ENCODE assay signal across 8 cellular contexts in the genomic region with DNA sequence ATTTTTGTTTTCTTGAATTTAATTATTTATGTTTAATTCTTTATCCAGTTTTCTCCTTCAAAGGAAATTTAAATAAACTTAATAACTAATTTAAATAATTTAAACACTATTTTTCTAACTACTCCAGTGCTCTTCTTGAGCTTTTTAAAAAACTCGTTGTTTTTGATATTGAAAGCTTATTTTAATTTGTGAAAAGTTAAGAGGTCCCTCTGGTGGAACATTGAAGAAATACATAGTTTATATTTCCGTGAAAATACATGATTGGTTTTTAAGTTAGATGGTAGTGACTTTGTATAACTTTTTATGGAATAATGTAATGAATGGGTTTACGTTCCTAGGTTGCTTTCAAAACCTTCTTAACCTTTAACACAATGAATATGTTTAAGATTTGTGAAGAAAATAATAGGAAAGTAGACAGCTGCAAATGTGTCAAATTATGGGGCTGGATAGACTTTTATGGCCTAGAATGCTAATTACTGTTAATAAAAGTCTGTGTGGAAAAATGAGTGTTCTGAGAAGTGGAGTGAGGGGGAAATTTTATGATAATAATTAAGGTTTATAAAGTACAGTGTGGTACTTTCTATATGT. TPM values are rescaled to one million over a fixed set of nuclear protein-coding genes. Genes with fewer than 3 reads are reported as not detected.
A peak's percentile ranks its signal among the peaks of the same experiment; 100 is the strongest.
DNase-seq lines count a peak whose midpoint lies in the region; ATAC-seq and TF ChIP-seq lines count a peak whose summit lies in the region.

No MANE protein-coding gene starts in this region.

- peak; percentile 44 for TF ChIP-seq CTCF in OCI-LY1 (IDR thresholded peaks at IDR 0.05; ENCODE audit: low read length)
- peak; percentile 49 for TF ChIP-seq CTCF in smooth muscle cell (IDR thresholded peaks at IDR 0.05; ENCODE audit: borderline replicate concordance, insufficient read depth, poor library complexity, severe bottlenecking)
- TF ChIP-seq CTCF in omental fat pad (IDR thresholded peaks at IDR 0.05), result no peak

- TF ChIP-seq POLR2A in erythroblast (IDR thresholded peaks at IDR 0.05; ENCODE audit: low read length), result no peak

- H3K9me3 ChIP-seq in OCI-LY1 (ENCODE audit: low read length) (0 out of 2 replicates have a peak, but pooled peaks cover 5% of the 10 kb centered on the region), smooth muscle cell (replicated peaks; ENCODE audit: low read depth) (no peaks in the 10 kb centered on the region)

- no peaks in the 10 kb centered on the region for H3F3A ChIP-seq in OCI-LY1 (ENCODE audit: insufficient read depth, low read length)
- no peaks in the 10 kb centered on the region for H3F3A ChIP-seq in smooth muscle cell (ENCODE audit: low read depth)

- no peak overlapping the region for H3K4me2 ChIP-seq in OCI-LY1 (ENCODE audit: low read length)
- H3K4me2 ChIP-seq in smooth muscle cell, result no peak overlapping the region

- H3K36me3 ChIP-seq in OCI-LY1 (ENCODE audit: insufficient read depth, low read length) (peaks cover 24% of the 10 kb centered on the region), smooth muscle cell (ENCODE audit: low read depth) (peaks cover 9% of the 10 kb centered on the region)

- no peak for ATAC-seq in omental fat pad (ENCODE audit: low FRiP score)

- H3K79me2 ChIP-seq in OCI-LY1 (ENCODE audit: insufficient read depth, low read length) (0 out of 2 replicates have a peak, but pooled peaks cover 8% of the 10 kb centered on the region), smooth muscle cell (ENCODE audit: low read depth) (peaks cover 61% of the 10 kb centered on the region)

- no peaks in the 10 kb centered on the region for H3K27me3 ChIP-seq in OCI-LY1 (ENCODE audit: insufficient read depth, low read length)
- H3K27me3 ChIP-seq in smooth muscle cell (ENCODE audit: low read depth), result no peaks in the 10 kb centered on the region

- H3K4me3 ChIP-seq in OCI-LY1 (ENCODE audit: low read depth, low read length, poor library complexity, severe bottlenecking) (no peak overlapping the region), smooth muscle cell (no peak overlapping the region)

- 74% methylated on average over 3 of the region's 3 CpGs for WGBS in smooth muscle cell (ENCODE audit: low lambda C conversion rate)

- H4K20me1 ChIP-seq in OCI-LY1 (ENCODE audit: insufficient read depth, low read length) (no peaks in the 10 kb centered on the region), smooth muscle cell (ENCODE audit: low read depth) (peaks cover 28% of the 10 kb centered on the region)

- no peaks in the 10 kb centered on the region for H3K4me1 ChIP-seq in OCI-LY1 (ENCODE audit: insufficient read depth, low read length, severe bottlenecking)
- no peaks in the 10 kb centered on the region for H3K4me1 ChIP-seq in smooth muscle cell (ENCODE audit: low read depth)

- H3K9ac ChIP-seq in OCI-LY1 (ENCODE audit: low read length), result no peak overlapping the region
- no peak overlapping the region for H3K9ac ChIP-seq in smooth muscle cell (ENCODE audit: low read depth)

- DNase-seq in NOMO-1 treated with DMSO at 0.1 percent for 48 hours (lab: John Stamatoyannopoulos, UW; ENCODE audit: unreplicated experiment) (peak; percentile 40), NOMO-1 treated with dmso at 0.1 percent for 144 hours (lab: John Stamatoyannopoulos, UW; ENCODE audit: unreplicated experiment) (no peak), erythroblast (lab: John Stamatoyannopoulos, UW) (peak; percentile 38 to 52), smooth muscle cell (lab: John Stamatoyannopoulos, UW; ENCODE audit: unreplicated experiment) (no peak), omental fat pad (ENCODE audit: low spot score) (no peak), Ammon's horn (ENCODE audit: low spot score) (no peak), NCI-H2107 (lab: John Stamatoyannopoulos, UW) (no peak)

- H3K9me2 ChIP-seq in OCI-LY1 (ENCODE audit: low read depth, low read length), result no peaks in the 10 kb centered on the region

- H2AFZ ChIP-seq in OCI-LY1 (ENCODE audit: low read length) (no peak overlapping the region), smooth muscle cell (ENCODE audit: low read depth) (no peak overlapping the region)

- H3K27ac ChIP-seq in OCI-LY1 (ENCODE audit: low read depth, low read length, poor library complexity, severe bottlenecking) (no peak overlapping the region), smooth muscle cell (ENCODE audit: low read depth) (no peak overlapping the region)

RNA-seq across cellular contexts. Expression of a gene that starts 45.9 kb away (rescaled TPM):
- 63.1 and 91.8 TPM in 2 replicates for total RNA-seq in smooth muscle cell
- 74.6 and 107 TPM in 2 replicates for polyA plus RNA-seq in smooth muscle cell
- 10 to 100 TPM; 36.8 to 49.7 (median 44.8) TPM for total RNA-seq in omental fat pad

Comparison
In these comparisons a context has a peak if more than half of its experiments do, and no peak if none do; other contexts are left out.
1. DNase-seq: peak in NOMO-1 treated with DMSO at 0.1 percent for 48 hours (single experiment) and erythroblast (2 of 2); none in NOMO-1 treated with dmso at 0.1 percent for 144 hours (single experiment), smooth muscle cell (single experiment), omental fat pad (single experiment), Ammon's horn (single experiment) and NCI-H2107 (single experiment).
2. CTCF ChIP-seq: peak in OCI-LY1 (single experiment) and smooth muscle cell (single experiment); none in omental fat pad (0 of 3).